1 cellular context compared by ENCODE assay signal in the genomic region with DNA sequence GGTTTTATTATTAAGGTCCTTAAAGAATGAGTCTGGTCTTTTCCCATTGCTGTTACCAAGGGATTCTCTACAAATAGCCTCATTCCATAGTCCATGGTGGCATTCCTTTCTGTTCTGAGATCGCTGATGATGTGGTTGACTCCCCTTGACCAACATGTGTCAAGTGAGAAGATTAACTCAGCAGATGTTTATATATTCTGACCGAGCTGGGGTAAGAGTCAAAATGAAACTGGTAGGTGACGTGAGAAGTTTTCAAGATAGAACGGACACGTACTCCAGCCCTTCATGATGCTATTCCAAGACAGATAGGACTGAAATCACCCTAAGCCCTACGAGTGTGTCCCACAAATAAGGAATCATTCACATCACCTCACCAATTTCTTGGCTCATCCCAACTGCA.
A peak's percentile ranks its signal among the peaks of the same experiment; 100 is the strongest.
TF ChIP-seq lines count a peak whose summit lies in the region.

No MANE protein-coding gene starts in this region.

TF ChIP-seq in GM12878, 131 proteins besides CTCF, POLR2A, EP300 and RAD21 (continued from another document and continues in another):
- TF ChIP-seq, protein P1, sequence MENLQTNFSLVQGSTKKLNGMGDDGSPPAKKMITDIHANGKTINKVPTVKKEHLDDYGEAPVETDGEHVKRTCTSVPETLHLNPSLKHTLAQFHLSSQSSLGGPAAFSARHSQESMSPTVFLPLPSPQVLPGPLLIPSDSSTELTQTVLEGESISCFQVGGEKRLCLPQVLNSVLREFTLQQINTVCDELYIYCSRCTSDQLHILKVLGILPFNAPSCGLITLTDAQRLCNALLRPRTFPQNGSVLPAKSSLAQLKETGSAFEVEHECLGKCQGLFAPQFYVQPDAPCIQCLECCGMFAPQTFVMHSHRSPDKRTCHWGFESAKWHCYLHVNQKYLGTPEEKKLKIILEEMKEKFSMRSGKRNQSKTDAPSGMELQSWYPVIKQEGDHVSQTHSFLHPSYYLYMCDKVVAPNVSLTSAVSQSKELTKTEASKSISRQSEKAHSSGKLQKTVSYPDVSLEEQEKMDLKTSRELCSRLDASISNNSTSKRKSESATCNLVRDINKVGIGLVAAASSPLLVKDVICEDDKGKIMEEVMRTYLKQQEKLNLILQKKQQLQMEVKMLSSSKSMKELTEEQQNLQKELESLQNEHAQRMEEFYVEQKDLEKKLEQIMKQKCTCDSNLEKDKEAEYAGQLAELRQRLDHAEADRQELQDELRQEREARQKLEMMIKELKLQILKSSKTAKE (IDR thresholded peaks at IDR 0.05; ENCODE audit: low read depth, poor library complexity, severe bottlenecking), result peak; percentile 52
- TF ChIP-seq, protein P2, sequence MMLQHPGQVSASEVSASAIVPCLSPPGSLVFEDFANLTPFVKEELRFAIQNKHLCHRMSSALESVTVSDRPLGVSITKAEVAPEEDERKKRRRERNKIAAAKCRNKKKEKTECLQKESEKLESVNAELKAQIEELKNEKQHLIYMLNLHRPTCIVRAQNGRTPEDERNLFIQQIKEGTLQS (IDR thresholded peaks at IDR 0.05; ENCODE audit: borderline replicate concordance, extremely low read depth, low read depth, low read length), result no peak
- TF ChIP-seq SMC3 (IDR thresholded peaks at IDR 0.05; ENCODE audit: borderline replicate concordance, low read length), result no peak
- TF ChIP-seq, protein P3, sequence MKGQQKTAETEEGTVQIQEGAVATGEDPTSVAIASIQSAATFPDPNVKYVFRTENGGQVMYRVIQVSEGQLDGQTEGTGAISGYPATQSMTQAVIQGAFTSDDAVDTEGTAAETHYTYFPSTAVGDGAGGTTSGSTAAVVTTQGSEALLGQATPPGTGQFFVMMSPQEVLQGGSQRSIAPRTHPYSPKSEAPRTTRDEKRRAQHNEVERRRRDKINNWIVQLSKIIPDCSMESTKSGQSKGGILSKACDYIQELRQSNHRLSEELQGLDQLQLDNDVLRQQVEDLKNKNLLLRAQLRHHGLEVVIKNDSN (IDR thresholded peaks at IDR 0.05; ENCODE audit: borderline replicate concordance, extremely low read length, insufficient read depth, low read depth, low read length), result no peak
- TF ChIP-seq NR2F1 (conservative IDR thresholded peaks at IDR 0.05), result no peak
- no peak for TF ChIP-seq ESRRA (IDR thresholded peaks at IDR 0.05; ENCODE audit: low read length)
- no peak for TF ChIP-seq STAT3 (IDR thresholded peaks at IDR 0.05; ENCODE audit: low read depth, low read length)
- peak; percentile 76 for TF ChIP-seq ATF7 (IDR thresholded peaks at IDR 0.05; ENCODE audit: low read depth)
- TF ChIP-seq YBX1 (IDR thresholded peaks at IDR 0.05), result no peak
- TF ChIP-seq BMI1 (IDR thresholded peaks at IDR 0.05; ENCODE audit: borderline replicate concordance), result no peak
- TF ChIP-seq, protein P4, sequence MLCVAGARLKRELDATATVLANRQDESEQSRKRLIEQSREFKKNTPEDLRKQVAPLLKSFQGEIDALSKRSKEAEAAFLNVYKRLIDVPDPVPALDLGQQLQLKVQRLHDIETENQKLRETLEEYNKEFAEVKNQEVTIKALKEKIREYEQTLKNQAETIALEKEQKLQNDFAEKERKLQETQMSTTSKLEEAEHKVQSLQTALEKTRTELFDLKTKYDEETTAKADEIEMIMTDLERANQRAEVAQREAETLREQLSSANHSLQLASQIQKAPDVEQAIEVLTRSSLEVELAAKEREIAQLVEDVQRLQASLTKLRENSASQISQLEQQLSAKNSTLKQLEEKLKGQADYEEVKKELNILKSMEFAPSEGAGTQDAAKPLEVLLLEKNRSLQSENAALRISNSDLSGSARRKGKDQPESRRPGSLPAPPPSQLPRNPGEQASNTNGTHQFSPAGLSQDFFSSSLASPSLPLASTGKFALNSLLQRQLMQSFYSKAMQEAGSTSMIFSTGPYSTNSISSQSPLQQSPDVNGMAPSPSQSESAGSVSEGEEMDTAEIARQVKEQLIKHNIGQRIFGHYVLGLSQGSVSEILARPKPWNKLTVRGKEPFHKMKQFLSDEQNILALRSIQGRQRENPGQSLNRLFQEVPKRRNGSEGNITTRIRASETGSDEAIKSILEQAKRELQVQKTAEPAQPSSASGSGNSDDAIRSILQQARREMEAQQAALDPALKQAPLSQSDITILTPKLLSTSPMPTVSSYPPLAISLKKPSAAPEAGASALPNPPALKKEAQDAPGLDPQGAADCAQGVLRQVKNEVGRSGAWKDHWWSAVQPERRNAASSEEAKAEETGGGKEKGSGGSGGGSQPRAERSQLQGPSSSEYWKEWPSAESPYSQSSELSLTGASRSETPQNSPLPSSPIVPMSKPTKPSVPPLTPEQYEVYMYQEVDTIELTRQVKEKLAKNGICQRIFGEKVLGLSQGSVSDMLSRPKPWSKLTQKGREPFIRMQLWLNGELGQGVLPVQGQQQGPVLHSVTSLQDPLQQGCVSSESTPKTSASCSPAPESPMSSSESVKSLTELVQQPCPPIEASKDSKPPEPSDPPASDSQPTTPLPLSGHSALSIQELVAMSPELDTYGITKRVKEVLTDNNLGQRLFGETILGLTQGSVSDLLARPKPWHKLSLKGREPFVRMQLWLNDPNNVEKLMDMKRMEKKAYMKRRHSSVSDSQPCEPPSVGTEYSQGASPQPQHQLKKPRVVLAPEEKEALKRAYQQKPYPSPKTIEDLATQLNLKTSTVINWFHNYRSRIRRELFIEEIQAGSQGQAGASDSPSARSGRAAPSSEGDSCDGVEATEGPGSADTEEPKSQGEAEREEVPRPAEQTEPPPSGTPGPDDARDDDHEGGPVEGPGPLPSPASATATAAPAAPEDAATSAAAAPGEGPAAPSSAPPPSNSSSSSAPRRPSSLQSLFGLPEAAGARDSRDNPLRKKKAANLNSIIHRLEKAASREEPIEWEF (IDR thresholded peaks at IDR 0.05; ENCODE audit: insufficient replicate concordance, low read depth, low read length), result no peak
- TF ChIP-seq FOXK2 (IDR thresholded peaks at IDR 0.05), result no peak
- no peak for TF ChIP-seq TCF7 (IDR thresholded peaks at IDR 0.05; ENCODE audit: borderline replicate concordance)
- TF ChIP-seq NFYA (IDR thresholded peaks at IDR 0.05; ENCODE audit: borderline replicate concordance, low read depth, low read length), result no peak
- no peak for TF ChIP-seq ZNF24 (IDR thresholded peaks at IDR 0.05)
- no peak for TF ChIP-seq RBBP5 (conservative IDR thresholded peaks at IDR 0.05)
- peak; percentile 52; the same call in 1 of the 2 replicates for TF ChIP-seq ZBED1 (IDR thresholded peaks at IDR 0.05; ENCODE audit: borderline replicate concordance)
- no peak for TF ChIP-seq SMAD1 (IDR thresholded peaks at IDR 0.05; ENCODE audit: low read depth, partially characterized antibody)
- peak; percentile 94 for TF ChIP-seq CREM (IDR thresholded peaks at IDR 0.05; ENCODE audit: low read depth)
- TF ChIP-seq HDGF (IDR thresholded peaks at IDR 0.05), result no peak
- no peak for TF ChIP-seq SMARCA5 (IDR thresholded peaks at IDR 0.05)
- TF ChIP-seq, protein P5, sequence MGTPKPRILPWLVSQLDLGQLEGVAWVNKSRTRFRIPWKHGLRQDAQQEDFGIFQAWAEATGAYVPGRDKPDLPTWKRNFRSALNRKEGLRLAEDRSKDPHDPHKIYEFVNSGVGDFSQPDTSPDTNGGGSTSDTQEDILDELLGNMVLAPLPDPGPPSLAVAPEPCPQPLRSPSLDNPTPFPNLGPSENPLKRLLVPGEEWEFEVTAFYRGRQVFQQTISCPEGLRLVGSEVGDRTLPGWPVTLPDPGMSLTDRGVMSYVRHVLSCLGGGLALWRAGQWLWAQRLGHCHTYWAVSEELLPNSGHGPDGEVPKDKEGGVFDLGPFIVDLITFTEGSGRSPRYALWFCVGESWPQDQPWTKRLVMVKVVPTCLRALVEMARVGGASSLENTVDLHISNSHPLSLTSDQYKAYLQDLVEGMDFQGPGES (IDR thresholded peaks at IDR 0.05), result no peak
- TF ChIP-seq, protein P6, sequence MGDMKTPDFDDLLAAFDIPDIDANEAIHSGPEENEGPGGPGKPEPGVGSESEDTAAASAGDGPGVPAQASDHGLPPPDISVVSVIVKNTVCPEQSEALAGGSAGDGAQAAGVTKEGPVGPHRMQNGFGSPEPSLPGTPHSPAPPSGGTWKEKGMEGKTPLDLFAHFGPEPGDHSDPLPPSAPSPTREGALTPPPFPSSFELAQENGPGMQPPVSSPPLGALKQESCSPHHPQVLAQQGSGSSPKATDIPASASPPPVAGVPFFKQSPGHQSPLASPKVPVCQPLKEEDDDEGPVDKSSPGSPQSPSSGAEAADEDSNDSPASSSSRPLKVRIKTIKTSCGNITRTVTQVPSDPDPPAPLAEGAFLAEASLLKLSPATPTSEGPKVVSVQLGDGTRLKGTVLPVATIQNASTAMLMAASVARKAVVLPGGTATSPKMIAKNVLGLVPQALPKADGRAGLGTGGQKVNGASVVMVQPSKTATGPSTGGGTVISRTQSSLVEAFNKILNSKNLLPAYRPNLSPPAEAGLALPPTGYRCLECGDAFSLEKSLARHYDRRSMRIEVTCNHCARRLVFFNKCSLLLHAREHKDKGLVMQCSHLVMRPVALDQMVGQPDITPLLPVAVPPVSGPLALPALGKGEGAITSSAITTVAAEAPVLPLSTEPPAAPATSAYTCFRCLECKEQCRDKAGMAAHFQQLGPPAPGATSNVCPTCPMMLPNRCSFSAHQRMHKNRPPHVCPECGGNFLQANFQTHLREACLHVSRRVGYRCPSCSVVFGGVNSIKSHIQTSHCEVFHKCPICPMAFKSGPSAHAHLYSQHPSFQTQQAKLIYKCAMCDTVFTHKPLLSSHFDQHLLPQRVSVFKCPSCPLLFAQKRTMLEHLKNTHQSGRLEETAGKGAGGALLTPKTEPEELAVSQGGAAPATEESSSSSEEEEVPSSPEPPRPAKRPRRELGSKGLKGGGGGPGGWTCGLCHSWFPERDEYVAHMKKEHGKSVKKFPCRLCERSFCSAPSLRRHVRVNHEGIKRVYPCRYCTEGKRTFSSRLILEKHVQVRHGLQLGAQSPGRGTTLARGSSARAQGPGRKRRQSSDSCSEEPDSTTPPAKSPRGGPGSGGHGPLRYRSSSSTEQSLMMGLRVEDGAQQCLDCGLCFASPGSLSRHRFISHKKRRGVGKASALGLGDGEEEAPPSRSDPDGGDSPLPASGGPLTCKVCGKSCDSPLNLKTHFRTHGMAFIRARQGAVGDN (IDR thresholded peaks at IDR 0.05), result no peak
- TF ChIP-seq TARDBP (IDR thresholded peaks at IDR 0.05; ENCODE audit: borderline replicate concordance), result no peak
- no peak for TF ChIP-seq SREBF1 (IDR thresholded peaks at IDR 0.05; ENCODE audit: low read length)
- TF ChIP-seq, protein P7, sequence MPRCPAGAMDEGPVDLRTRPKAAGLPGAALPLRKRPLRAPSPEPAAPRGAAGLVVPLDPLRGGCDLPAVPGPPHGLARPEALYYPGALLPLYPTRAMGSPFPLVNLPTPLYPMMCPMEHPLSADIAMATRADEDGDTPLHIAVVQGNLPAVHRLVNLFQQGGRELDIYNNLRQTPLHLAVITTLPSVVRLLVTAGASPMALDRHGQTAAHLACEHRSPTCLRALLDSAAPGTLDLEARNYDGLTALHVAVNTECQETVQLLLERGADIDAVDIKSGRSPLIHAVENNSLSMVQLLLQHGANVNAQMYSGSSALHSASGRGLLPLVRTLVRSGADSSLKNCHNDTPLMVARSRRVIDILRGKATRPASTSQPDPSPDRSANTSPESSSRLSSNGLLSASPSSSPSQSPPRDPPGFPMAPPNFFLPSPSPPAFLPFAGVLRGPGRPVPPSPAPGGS (IDR thresholded peaks at IDR 0.05; ENCODE audit: borderline replicate concordance, insufficient read depth, low read depth, low read length, poor library complexity, severe bottlenecking), result no peak
- TF ChIP-seq, protein P8, sequence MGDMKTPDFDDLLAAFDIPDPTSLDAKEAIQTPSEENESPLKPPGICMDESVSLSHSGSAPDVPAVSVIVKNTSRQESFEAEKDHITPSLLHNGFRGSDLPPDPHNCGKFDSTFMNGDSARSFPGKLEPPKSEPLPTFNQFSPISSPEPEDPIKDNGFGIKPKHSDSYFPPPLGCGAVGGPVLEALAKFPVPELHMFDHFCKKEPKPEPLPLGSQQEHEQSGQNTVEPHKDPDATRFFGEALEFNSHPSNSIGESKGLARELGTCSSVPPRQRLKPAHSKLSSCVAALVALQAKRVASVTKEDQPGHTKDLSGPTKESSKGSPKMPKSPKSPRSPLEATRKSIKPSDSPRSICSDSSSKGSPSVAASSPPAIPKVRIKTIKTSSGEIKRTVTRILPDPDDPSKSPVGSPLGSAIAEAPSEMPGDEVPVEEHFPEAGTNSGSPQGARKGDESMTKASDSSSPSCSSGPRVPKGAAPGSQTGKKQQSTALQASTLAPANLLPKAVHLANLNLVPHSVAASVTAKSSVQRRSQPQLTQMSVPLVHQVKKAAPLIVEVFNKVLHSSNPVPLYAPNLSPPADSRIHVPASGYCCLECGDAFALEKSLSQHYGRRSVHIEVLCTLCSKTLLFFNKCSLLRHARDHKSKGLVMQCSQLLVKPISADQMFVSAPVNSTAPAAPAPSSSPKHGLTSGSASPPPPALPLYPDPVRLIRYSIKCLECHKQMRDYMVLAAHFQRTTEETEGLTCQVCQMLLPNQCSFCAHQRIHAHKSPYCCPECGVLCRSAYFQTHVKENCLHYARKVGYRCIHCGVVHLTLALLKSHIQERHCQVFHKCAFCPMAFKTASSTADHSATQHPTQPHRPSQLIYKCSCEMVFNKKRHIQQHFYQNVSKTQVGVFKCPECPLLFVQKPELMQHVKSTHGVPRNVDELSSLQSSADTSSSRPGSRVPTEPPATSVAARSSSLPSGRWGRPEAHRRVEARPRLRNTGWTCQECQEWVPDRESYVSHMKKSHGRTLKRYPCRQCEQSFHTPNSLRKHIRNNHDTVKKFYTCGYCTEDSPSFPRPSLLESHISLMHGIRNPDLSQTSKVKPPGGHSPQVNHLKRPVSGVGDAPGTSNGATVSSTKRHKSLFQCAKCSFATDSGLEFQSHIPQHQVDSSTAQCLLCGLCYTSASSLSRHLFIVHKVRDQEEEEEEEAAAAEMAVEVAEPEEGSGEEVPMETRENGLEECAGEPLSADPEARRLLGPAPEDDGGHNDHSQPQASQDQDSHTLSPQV (IDR thresholded peaks at IDR 0.05), result no peak; the same call in 1 of the 2 replicates
- TF ChIP-seq SPI1 (IDR thresholded peaks at IDR 0.05; ENCODE audit: borderline replicate concordance, insufficient read depth, low read depth, low read length), result no peak
- no peak for TF ChIP-seq KLF5 (IDR thresholded peaks at IDR 0.05; ENCODE audit: partially characterized antibody)
- TF ChIP-seq, protein P9, sequence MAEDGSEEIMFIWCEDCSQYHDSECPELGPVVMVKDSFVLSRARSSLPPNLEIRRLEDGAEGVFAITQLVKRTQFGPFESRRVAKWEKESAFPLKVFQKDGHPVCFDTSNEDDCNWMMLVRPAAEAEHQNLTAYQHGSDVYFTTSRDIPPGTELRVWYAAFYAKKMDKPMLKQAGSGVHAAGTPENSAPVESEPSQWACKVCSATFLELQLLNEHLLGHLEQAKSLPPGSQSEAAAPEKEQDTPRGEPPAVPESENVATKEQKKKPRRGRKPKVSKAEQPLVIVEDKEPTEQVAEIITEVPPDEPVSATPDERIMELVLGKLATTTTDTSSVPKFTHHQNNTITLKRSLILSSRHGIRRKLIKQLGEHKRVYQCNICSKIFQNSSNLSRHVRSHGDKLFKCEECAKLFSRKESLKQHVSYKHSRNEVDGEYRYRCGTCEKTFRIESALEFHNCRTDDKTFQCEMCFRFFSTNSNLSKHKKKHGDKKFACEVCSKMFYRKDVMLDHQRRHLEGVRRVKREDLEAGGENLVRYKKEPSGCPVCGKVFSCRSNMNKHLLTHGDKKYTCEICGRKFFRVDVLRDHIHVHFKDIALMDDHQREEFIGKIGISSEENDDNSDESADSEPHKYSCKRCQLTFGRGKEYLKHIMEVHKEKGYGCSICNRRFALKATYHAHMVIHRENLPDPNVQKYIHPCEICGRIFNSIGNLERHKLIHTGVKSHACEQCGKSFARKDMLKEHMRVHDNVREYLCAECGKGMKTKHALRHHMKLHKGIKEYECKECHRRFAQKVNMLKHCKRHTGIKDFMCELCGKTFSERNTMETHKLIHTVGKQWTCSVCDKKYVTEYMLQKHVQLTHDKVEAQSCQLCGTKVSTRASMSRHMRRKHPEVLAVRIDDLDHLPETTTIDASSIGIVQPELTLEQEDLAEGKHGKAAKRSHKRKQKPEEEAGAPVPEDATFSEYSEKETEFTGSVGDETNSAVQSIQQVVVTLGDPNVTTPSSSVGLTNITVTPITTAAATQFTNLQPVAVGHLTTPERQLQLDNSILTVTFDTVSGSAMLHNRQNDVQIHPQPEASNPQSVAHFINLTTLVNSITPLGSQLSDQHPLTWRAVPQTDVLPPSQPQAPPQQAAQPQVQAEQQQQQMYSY (CRISPR knock-in tag; IDR thresholded peaks at IDR 0.05), result no peak
- TF ChIP-seq MEF2A (IDR thresholded peaks at IDR 0.05; ENCODE audit: insufficient read depth, low read depth, low read length), result peak; percentile 79; the same call in 1 of the 2 replicates
